ENCODE assay signal across 8 cellular contexts in genomic region chr21:44304846-44305245, GRCh38. TPM values are rescaled to one million over a fixed set of nuclear protein-coding genes. Genes with fewer than 3 reads are reported as not detected.
DNase-seq lines count a peak whose midpoint lies in the region; ATAC-seq and TF ChIP-seq lines count a peak whose summit lies in the region.

No MANE protein-coding gene starts in this region.

- no peak overlapping the region for H3K4me3 ChIP-seq in AG04450 (ENCODE audit: low read depth, low read length)
- H3K4me3 ChIP-seq in OCI-LY1 (ENCODE audit: low read depth, low read length, poor library complexity, severe bottlenecking): no peak overlapping the region

- ATAC-seq in GM21717 (IDR thresholded peaks at IDR 0.05; ENCODE audit: unreplicated experiment): no peak

- no peaks in the 10 kb centered on the region for H3K9me2 ChIP-seq in OCI-LY1 (ENCODE audit: low read depth, low read length)

- peaks cover 37% of the 10 kb centered on the region for H3K4me1 ChIP-seq in OCI-LY1 (ENCODE audit: insufficient read depth, low read length, severe bottlenecking)

- no peaks in the 10 kb centered on the region for H3K79me2 ChIP-seq in OCI-LY1 (ENCODE audit: insufficient read depth, low read length)

- POLR2A ChIA-PET in AG04450 (lab: Yijun Ruan, JAX): interaction anchor here (0.6 kb wide), 1 partner anchor 9 kb away, joined by 6 read pairs; no protein-coding TSS in a partner anchor

- no peaks in the 10 kb centered on the region for H3K27me3 ChIP-seq in AG04450 (ENCODE audit: control insufficient read depth, insufficient read depth, low read length)
- no peaks in the 10 kb centered on the region for H3K27me3 ChIP-seq in OCI-LY1 (ENCODE audit: insufficient read depth, low read length)

- no peak overlapping the region for H3K4me2 ChIP-seq in OCI-LY1 (ENCODE audit: low read length)

- peaks cover 18% of the 10 kb centered on the region; the same call in 1 of the 2 replicates for H3K36me3 ChIP-seq in OCI-LY1 (ENCODE audit: insufficient read depth, low read length)

- H3F3A ChIP-seq in OCI-LY1 (ENCODE audit: insufficient read depth, low read length): no peaks in the 10 kb centered on the region

- H3K9ac ChIP-seq in OCI-LY1 (ENCODE audit: low read length): no peak overlapping the region

- peak; percentile 74 for TF ChIP-seq CTCF in AG04450 (IDR thresholded peaks at IDR 0.05; ENCODE audit: low read depth, low read length)
- TF ChIP-seq CTCF in GM10266 (IDR thresholded peaks at IDR 0.05; ENCODE audit: control insufficient read depth, insufficient read depth, low read depth, missing control alignments): peak; percentile 60
- TF ChIP-seq CTCF in OCI-LY1 (IDR thresholded peaks at IDR 0.05; ENCODE audit: low read length): peak; percentile 77

- no peaks in the 10 kb centered on the region for H3K9me3 ChIP-seq in AG04450 (ENCODE audit: control insufficient read depth, insufficient read depth, low read length)
- no peaks in the 10 kb centered on the region for H3K9me3 ChIP-seq in OCI-LY1 (ENCODE audit: low read length)

- H4K20me1 ChIP-seq in OCI-LY1 (ENCODE audit: insufficient read depth, low read length): no peaks in the 10 kb centered on the region

- DNase-seq in AG04450 (ENCODE audit: low read depth, low spot score) (no peak), GM10266 (ENCODE audit: extremely low spot score) (peak; percentile 74), glomerular visceral epithelial cell (ENCODE audit: extremely low spot score) (peak; percentile 49), retina (peak; percentile 81), cortex of kidney (lab: John Stamatoyannopoulos, UW) (no peak)
- DNase-seq in activated naive CD4-positive, alpha-beta T cell treated with anti-CD3 and anti-CD28 coated beads, Interleukin-2, amount 50 U/mL, for 16 hours: peak; percentile 57

- CTCF ChIA-PET in AG04450 (lab: Charles Lee): interaction anchor here (0.7 to 1.8 kb wide), 6 partner anchors 9 to 1807 kb away, joined by 3 to 5 read pairs (median 4); no protein-coding TSS in a partner anchor

- H3K27ac ChIP-seq in AG04450 (ENCODE audit: low read depth, low read length): no peak overlapping the region
- H3K27ac ChIP-seq in OCI-LY1 (ENCODE audit: low read depth, low read length, poor library complexity, severe bottlenecking): no peak overlapping the region

- H2AFZ ChIP-seq in OCI-LY1 (ENCODE audit: low read length): no peak overlapping the region

RNA-seq across cellular contexts. Expression of gene PFKL, which starts 5.0 kb away (rescaled TPM):
- 44.3 and 59.1 TPM in 2 replicates for polyA plus RNA-seq in AG04450 (2011; rRNA removed)
- 52.1 and 59.0 TPM in 2 replicates for polyA minus RNA-seq in AG04450 (2011; rRNA and poly(A)+ RNA removed)

RNA-seq across cellular contexts. Expression of gene AIRE, which starts 19.2 kb away (rescaled TPM):
- not detected in 2 replicates for polyA plus RNA-seq in AG04450 (2011; rRNA removed)
- not detected in 2 replicates for polyA minus RNA-seq in AG04450 (2011; rRNA and poly(A)+ RNA removed)

RNA-seq across cellular contexts. Expression of gene CFAP410, which starts 34.3 kb away (rescaled TPM):
- 3.7 and 7.1 TPM in 2 replicates for polyA plus RNA-seq in AG04450 (2011; rRNA removed)
- polyA minus RNA-seq in AG04450 (2011; rRNA and poly(A)+ RNA removed): 1.7 TPM in 2 replicates

RNA-seq across cellular contexts. Expression of gene DNMT3L, which starts 43.1 kb away (rescaled TPM):
- polyA plus RNA-seq in AG04450 (2011; rRNA removed): not detected in 2 replicates
- not detected in 2 replicates for polyA minus RNA-seq in AG04450 (2011; rRNA and poly(A)+ RNA removed)

RNA-seq across cellular contexts. Expression of gene TRPM2, which starts 48.6 kb away (rescaled TPM):
- not detected in 2 replicates for polyA plus RNA-seq in AG04450 (2011; rRNA removed)
- 0.05 and 0.30 TPM in 2 replicates for polyA minus RNA-seq in AG04450 (2011; rRNA and poly(A)+ RNA removed)

Comparison
In these comparisons a context has a peak if more than half of its experiments do, and no peak if none do; other contexts are left out.
1. DNase-seq: peak in GM10266 (single experiment), activated naive CD4-positive, alpha-beta T cell treated with anti-CD3 and anti-CD28 coated beads, Interleukin-2, amount 50 U/mL, for 16 hours (single experiment), glomerular visceral epithelial cell (single experiment) and retina (single experiment); none in AG04450 (single experiment) and cortex of kidney (single experiment).
2. Peak in every context shown above with its lines, with median percentiles within 50 percentile points of each other: CTCF ChIP-seq.